Comparison of ENCODE assay signal across 14 cellular contexts in the genomic region with DNA sequence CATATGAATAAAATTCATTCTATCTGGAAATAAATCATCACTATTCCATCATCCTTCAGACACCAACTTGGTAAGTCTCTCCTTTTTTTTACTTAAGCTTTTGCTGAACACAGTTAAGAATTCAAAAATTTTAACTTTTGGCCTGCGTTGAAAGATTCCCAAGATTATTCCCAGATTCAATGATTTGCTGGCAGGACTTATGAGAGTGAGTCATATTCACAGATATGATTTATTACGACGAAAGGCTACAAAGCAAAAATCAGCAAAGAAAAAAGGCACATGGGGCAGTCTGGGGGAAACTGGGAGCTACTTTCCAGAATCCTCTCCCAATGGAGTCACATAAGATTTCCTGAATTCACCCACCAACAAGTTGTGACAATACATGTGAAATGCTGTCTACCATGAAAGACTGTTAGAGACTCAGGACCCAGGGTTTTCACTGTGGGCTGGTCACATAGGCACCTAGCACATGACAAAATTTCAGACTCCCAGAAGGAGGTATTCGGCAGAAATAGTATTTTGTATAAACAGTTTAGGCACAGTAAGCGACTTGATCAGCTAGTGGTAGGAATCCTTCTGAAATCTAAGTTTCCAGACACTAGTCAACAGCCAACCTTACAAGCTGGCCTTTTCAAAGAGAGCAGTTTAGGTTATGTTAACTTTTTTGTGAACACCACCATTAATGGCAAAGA.
DNase-seq lines count a peak whose midpoint lies in the region; ATAC-seq lines count a peak whose summit lies in the region.
"Had no signal": no experiment of that assay in that cellular context is flagged by ENCODE, and none has a peak within 500 bp of the region (broad histone marks: within the 10 kb centered on the region; RNA-seq: fewer than 3 reads in every experiment).

No MANE protein-coding gene starts in this region.

- no peak overlapping the region for H3K9ac ChIP-seq in mesendoderm (ENCODE audit: low read length)

- H3K79me1 ChIP-seq in mesendoderm (ENCODE audit: low read length), result peaks cover 2% of the 10 kb centered on the region

- H3K56ac ChIP-seq in mesendoderm (ENCODE audit: low read length), result no peak overlapping the region

- no peak overlapping the region for H3K4me2 ChIP-seq in mesendoderm (ENCODE audit: low read length)

- H3K27ac ChIP-seq in mesendoderm (ENCODE audit: low read depth, low read length), result no peak overlapping the region
- H3K27ac ChIP-seq: Peyer's patch had no signal

- no peak overlapping the region for H4K5ac ChIP-seq in mesendoderm (ENCODE audit: low read length)

- H2BK120ac ChIP-seq in mesendoderm (ENCODE audit: low read depth, low read length), result no peak overlapping the region

- H2BK5ac ChIP-seq in mesendoderm (ENCODE audit: low read length), result no peak overlapping the region

- no peak overlapping the region for H2AK5ac ChIP-seq in mesendoderm (ENCODE audit: low read length)

- H3K23ac ChIP-seq in mesendoderm (ENCODE audit: low read length), result no peak overlapping the region

- no peaks in the 10 kb centered on the region for H3K36me3 ChIP-seq in mesendoderm (ENCODE audit: control insufficient read depth, insufficient read depth, low read length)
- H3K36me3 ChIP-seq: Peyer's patch, thoracic aorta had no signal

- no peak overlapping the region for H2BK15ac ChIP-seq in mesendoderm (replicated peaks; ENCODE audit: low read depth)

- no peak overlapping the region for H3K4ac ChIP-seq in mesendoderm (ENCODE audit: low read depth, low read length)

- H4K8ac ChIP-seq in mesendoderm (ENCODE audit: low read depth, low read length), result no peak overlapping the region

- peaks cover 2% of the 10 kb centered on the region for H3K4me1 ChIP-seq in mesendoderm (ENCODE audit: control insufficient read depth, low read depth, low read length)

- peaks cover 5% of the 10 kb centered on the region for H3K79me2 ChIP-seq in mesendoderm (ENCODE audit: control insufficient read depth, insufficient read depth, low read length)

- no peaks in the 10 kb centered on the region for H3K27me3 ChIP-seq in mesendoderm (ENCODE audit: insufficient read depth, low read length, poor library complexity)
- H3K27me3 ChIP-seq: Peyer's patch had no signal

- DNase-seq in AG08396 (ENCODE audit: low spot score), result peak; percentile 9
- DNase-seq in NCI-H226, result peak; percentile 60
- DNase-seq in dedifferentiated amniotic fluid mesenchymal stem cell (ENCODE audit: extremely low spot score), result peak; percentile 77
- no peak for DNase-seq in mesendoderm
- no peak for DNase-seq in NCI-H187 treated with DMSO at 0.1 percent for 48 hours (lab: John Stamatoyannopoulos, UW)
- DNase-seq: activated CD4-positive, CD25-positive, alpha-beta regulatory T cell; activated effector memory CD4-positive, alpha-beta T cell treated with Interleukin-2 at 50 U/mL for 16 hours; C1 segment of cervical spinal cord; effector CD4-positive, alpha-beta T cell; Peyer's patch had no signal

- peak overlapping the region; percentile 80 for H3K18ac ChIP-seq in mesendoderm (ENCODE audit: low read length)

- no peak overlapping the region for H3K4me3 ChIP-seq in mesendoderm (ENCODE audit: low read length)
- H3K4me3 ChIP-seq: Peyer's patch, thoracic aorta had no signal

- WGBS in mesendoderm (ENCODE audit: extremely low coverage, insufficient coverage, low lambda C conversion rate), result no CpG with 5 or more reads among the region's 5 CpGs

- ATAC-seq in HG03565 (IDR thresholded peaks at IDR 0.05; ENCODE audit: unreplicated experiment) (no peak), HG02840 (IDR thresholded peaks at IDR 0.05; ENCODE audit: low FRiP score, unreplicated experiment) (no peak), GM21786 (IDR thresholded peaks at IDR 0.05; ENCODE audit: unreplicated experiment) (no peak)

Comparison
In these comparisons a context has a peak if more than half of its experiments do, and no peak if none do; other contexts are left out.
1. DNase-seq: peak in AG08396 (single experiment), NCI-H226 (single experiment) and dedifferentiated amniotic fluid mesenchymal stem cell (single experiment); none in mesendoderm (single experiment) and NCI-H187 treated with DMSO at 0.1 percent for 48 hours (single experiment).